ENCODE assay signal across 1 cellular context in the genomic region with DNA sequence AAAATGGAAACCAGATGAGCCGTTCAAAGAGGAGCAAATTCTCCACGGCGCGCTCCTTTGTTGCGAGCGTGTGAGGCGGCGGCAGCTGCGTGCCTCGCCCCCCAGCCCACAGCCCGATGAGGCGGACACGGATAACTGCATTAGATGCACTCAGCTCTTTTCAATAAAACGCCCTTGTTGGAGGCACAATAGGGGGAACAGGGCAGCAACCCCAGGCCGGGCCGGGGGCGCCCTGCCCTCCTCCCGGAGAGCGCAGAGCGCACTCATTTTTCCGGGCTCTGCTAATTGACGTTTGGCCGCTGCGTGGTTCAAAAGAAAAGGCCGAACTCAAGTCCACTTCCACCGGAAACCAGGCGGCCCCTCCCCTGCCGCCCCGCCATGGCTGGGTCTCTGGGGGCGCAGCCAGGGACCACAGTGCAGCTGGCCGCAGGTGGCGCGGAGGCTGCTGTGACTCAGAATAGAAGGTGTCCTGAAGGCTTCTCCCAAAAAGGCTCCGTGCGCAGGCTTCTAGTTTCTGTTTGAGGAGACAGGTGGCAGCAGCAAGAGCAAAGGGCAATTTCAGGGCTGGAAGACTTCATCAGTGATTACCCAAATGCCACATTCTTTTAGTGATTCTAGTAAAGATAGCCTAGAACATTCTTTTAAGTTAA.
TF ChIP-seq lines count a peak whose summit lies in the region.

No MANE protein-coding gene starts in this region.

TF ChIP-seq in HepG2, 621 proteins besides CTCF, POLR2A, EP300 and RAD21 (continued from another document and continues in another):
- TF ChIP-seq, protein P1, sequence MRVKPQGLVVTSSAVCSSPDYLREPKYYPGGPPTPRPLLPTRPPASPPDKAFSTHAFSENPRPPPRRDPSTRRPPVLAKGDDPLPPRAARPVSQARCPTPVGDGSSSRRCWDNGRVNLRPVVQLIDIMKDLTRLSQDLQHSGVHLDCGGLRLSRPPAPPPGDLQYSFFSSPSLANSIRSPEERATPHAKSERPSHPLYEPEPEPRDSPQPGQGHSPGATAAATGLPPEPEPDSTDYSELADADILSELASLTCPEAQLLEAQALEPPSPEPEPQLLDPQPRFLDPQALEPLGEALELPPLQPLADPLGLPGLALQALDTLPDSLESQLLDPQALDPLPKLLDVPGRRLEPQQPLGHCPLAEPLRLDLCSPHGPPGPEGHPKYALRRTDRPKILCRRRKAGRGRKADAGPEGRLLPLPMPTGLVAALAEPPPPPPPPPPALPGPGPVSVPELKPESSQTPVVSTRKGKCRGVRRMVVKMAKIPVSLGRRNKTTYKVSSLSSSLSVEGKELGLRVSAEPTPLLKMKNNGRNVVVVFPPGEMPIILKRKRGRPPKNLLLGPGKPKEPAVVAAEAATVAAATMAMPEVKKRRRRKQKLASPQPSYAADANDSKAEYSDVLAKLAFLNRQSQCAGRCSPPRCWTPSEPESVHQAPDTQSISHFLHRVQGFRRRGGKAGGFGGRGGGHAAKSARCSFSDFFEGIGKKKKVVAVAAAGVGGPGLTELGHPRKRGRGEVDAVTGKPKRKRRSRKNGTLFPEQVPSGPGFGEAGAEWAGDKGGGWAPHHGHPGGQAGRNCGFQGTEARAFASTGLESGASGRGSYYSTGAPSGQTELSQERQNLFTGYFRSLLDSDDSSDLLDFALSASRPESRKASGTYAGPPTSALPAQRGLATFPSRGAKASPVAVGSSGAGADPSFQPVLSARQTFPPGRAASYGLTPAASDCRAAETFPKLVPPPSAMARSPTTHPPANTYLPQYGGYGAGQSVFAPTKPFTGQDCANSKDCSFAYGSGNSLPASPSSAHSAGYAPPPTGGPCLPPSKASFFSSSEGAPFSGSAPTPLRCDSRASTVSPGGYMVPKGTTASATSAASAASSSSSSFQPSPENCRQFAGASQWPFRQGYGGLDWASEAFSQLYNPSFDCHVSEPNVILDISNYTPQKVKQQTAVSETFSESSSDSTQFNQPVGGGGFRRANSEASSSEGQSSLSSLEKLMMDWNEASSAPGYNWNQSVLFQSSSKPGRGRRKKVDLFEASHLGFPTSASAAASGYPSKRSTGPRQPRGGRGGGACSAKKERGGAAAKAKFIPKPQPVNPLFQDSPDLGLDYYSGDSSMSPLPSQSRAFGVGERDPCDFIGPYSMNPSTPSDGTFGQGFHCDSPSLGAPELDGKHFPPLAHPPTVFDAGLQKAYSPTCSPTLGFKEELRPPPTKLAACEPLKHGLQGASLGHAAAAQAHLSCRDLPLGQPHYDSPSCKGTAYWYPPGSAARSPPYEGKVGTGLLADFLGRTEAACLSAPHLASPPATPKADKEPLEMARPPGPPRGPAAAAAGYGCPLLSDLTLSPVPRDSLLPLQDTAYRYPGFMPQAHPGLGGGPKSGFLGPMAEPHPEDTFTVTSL (CRISPR knock-in tag; IDR thresholded peaks at IDR 0.05; ENCODE audit: borderline replicate concordance), result peak; percentile 53; the same call in 1 of the 2 replicates
- TF ChIP-seq ATF7-NPFF (CRISPR knock-in tag; IDR thresholded peaks at IDR 0.05; ENCODE audit: low read depth) (no peak), ARID2 (CRISPR knock-in tag; IDR thresholded peaks at IDR 0.05; ENCODE audit: borderline replicate concordance) (no peak), SRSF1 (optimal IDR thresholded peaks at IDR 0.05; ENCODE audit: low read depth, low read length) (peak; percentile 95), ZNF430 (CRISPR knock-in tag; IDR thresholded peaks at IDR 0.05) (peak; percentile 61; the same call in 1 of the 2 replicates), BCL6 (CRISPR knock-in tag; IDR thresholded peaks at IDR 0.05) (peak; percentile 52; the same call in 1 of the 2 replicates), ZNF256 (CRISPR knock-in tag; conservative IDR thresholded peaks at IDR 0.05) (no peak), ZNF546 (CRISPR knock-in tag; conservative IDR thresholded peaks at IDR 0.05) (0 out of 2 replicates have a peak, but pooled peaks have one; percentile 23), SRY (CRISPR knock-in tag; IDR thresholded peaks at IDR 0.05) (peak; percentile 80; the same call in 1 of the 2 replicates), RXRB (CRISPR knock-in tag; IDR thresholded peaks at IDR 0.05; ENCODE audit: borderline replicate concordance) (peak; percentile 59; the same call in 1 of the 2 replicates), ZNF235 (CRISPR knock-in tag; IDR thresholded peaks at IDR 0.05; ENCODE audit: borderline replicate concordance) (no peak), ZFP36L1 (CRISPR knock-in tag; IDR thresholded peaks at IDR 0.05) (peak; percentile 72), ZNF597 (CRISPR knock-in tag; IDR thresholded peaks at IDR 0.05) (no peak), ZNF136 (CRISPR knock-in tag; IDR thresholded peaks at IDR 0.05; ENCODE audit: low read depth) (peak; percentile 81; the same call in 1 of the 2 replicates), NR1H2 (CRISPR knock-in tag; IDR thresholded peaks at IDR 0.05; ENCODE audit: borderline replicate concordance, low read depth) (no peak), ZMYM4 (CRISPR knock-in tag; IDR thresholded peaks at IDR 0.05) (peak; percentile 61), ZNF850 (CRISPR knock-in tag; conservative IDR thresholded peaks at IDR 0.05) (no peak), MAFK (conservative IDR thresholded peaks at IDR 0.05 in 1 of 2, IDR thresholded peaks at IDR 0.05 in 1 of 2; ENCODE audit: low read length in 2 of 2) (no peak), MLX (CRISPR knock-in tag; IDR thresholded peaks at IDR 0.05) (peak; percentile 68), ZNF101 (CRISPR knock-in tag; IDR thresholded peaks at IDR 0.05; ENCODE audit: borderline replicate concordance, low read depth) (no peak), NCOA1 (CRISPR knock-in tag; IDR thresholded peaks at IDR 0.05) (no peak), HOXD1 (CRISPR knock-in tag; IDR thresholded peaks at IDR 0.05) (peak; percentile 67; the same call in 1 of the 2 replicates), NAIF1 (CRISPR knock-in tag; IDR thresholded peaks at IDR 0.05; ENCODE audit: borderline replicate concordance) (peak; percentile 89), ZNF224 (CRISPR knock-in tag; IDR thresholded peaks at IDR 0.05) (0 out of 2 replicates have a peak, but pooled peaks have one; percentile 23), KDM6A (CRISPR knock-in tag; IDR thresholded peaks at IDR 0.05; ENCODE audit: low read depth) (no peak; the same call in 1 of the 2 replicates), CCAR2 (optimal IDR thresholded peaks at IDR 0.05; ENCODE audit: low read depth, low read length) (peak; percentile 73), ZNF331 (CRISPR knock-in tag; IDR thresholded peaks at IDR 0.05) (peak; percentile 67; the same call in 1 of the 2 replicates), STAT5B (CRISPR knock-in tag; IDR thresholded peaks at IDR 0.05) (no peak; the same call in 1 of the 2 replicates), THAP9 (CRISPR knock-in tag; IDR thresholded peaks at IDR 0.05; ENCODE audit: borderline replicate concordance) (peak; percentile 59; the same call in 1 of the 2 replicates), SYNCRIP (IDR thresholded peaks at IDR 0.05; ENCODE audit: insufficient read depth, low read depth, low read length) (no peak)
- TF ChIP-seq, protein P2, sequence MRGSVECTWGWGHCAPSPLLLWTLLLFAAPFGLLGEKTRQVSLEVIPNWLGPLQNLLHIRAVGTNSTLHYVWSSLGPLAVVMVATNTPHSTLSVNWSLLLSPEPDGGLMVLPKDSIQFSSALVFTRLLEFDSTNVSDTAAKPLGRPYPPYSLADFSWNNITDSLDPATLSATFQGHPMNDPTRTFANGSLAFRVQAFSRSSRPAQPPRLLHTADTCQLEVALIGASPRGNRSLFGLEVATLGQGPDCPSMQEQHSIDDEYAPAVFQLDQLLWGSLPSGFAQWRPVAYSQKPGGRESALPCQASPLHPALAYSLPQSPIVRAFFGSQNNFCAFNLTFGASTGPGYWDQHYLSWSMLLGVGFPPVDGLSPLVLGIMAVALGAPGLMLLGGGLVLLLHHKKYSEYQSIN (CRISPR knock-in tag; IDR thresholded peaks at IDR 0.05; ENCODE audit: borderline replicate concordance), result no peak
- TF ChIP-seq, protein P3, sequence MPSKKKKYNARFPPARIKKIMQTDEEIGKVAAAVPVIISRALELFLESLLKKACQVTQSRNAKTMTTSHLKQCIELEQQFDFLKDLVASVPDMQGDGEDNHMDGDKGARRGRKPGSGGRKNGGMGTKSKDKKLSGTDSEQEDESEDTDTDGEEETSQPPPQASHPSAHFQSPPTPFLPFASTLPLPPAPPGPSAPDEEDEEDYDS (CRISPR knock-in tag; IDR thresholded peaks at IDR 0.05), result peak; percentile 53
- TF ChIP-seq, protein P4, sequence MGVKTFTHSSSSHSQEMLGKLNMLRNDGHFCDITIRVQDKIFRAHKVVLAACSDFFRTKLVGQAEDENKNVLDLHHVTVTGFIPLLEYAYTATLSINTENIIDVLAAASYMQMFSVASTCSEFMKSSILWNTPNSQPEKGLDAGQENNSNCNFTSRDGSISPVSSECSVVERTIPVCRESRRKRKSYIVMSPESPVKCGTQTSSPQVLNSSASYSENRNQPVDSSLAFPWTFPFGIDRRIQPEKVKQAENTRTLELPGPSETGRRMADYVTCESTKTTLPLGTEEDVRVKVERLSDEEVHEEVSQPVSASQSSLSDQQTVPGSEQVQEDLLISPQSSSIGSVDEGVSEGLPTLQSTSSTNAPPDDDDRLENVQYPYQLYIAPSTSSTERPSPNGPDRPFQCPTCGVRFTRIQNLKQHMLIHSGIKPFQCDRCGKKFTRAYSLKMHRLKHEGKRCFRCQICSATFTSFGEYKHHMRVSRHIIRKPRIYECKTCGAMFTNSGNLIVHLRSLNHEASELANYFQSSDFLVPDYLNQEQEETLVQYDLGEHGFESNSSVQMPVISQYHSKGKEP (CRISPR knock-in tag; IDR thresholded peaks at IDR 0.05), result no peak
- TF ChIP-seq, protein P5, sequence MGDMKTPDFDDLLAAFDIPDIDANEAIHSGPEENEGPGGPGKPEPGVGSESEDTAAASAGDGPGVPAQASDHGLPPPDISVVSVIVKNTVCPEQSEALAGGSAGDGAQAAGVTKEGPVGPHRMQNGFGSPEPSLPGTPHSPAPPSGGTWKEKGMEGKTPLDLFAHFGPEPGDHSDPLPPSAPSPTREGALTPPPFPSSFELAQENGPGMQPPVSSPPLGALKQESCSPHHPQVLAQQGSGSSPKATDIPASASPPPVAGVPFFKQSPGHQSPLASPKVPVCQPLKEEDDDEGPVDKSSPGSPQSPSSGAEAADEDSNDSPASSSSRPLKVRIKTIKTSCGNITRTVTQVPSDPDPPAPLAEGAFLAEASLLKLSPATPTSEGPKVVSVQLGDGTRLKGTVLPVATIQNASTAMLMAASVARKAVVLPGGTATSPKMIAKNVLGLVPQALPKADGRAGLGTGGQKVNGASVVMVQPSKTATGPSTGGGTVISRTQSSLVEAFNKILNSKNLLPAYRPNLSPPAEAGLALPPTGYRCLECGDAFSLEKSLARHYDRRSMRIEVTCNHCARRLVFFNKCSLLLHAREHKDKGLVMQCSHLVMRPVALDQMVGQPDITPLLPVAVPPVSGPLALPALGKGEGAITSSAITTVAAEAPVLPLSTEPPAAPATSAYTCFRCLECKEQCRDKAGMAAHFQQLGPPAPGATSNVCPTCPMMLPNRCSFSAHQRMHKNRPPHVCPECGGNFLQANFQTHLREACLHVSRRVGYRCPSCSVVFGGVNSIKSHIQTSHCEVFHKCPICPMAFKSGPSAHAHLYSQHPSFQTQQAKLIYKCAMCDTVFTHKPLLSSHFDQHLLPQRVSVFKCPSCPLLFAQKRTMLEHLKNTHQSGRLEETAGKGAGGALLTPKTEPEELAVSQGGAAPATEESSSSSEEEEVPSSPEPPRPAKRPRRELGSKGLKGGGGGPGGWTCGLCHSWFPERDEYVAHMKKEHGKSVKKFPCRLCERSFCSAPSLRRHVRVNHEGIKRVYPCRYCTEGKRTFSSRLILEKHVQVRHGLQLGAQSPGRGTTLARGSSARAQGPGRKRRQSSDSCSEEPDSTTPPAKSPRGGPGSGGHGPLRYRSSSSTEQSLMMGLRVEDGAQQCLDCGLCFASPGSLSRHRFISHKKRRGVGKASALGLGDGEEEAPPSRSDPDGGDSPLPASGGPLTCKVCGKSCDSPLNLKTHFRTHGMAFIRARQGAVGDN (CRISPR knock-in tag; IDR thresholded peaks at IDR 0.05), result peak; percentile 96
- TF ChIP-seq, protein P6, sequence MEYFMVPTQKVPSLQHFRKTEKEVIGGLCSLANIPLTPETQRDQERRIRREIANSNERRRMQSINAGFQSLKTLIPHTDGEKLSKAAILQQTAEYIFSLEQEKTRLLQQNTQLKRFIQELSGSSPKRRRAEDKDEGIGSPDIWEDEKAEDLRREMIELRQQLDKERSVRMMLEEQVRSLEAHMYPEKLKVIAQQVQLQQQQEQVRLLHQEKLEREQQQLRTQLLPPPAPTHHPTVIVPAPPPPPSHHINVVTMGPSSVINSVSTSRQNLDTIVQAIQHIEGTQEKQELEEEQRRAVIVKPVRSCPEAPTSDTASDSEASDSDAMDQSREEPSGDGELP (IDR thresholded peaks at IDR 0.05; ENCODE audit: borderline replicate concordance, low read depth), result peak; percentile 82
